30 cellular contexts compared by ENCODE assay signal in the genomic region with DNA sequence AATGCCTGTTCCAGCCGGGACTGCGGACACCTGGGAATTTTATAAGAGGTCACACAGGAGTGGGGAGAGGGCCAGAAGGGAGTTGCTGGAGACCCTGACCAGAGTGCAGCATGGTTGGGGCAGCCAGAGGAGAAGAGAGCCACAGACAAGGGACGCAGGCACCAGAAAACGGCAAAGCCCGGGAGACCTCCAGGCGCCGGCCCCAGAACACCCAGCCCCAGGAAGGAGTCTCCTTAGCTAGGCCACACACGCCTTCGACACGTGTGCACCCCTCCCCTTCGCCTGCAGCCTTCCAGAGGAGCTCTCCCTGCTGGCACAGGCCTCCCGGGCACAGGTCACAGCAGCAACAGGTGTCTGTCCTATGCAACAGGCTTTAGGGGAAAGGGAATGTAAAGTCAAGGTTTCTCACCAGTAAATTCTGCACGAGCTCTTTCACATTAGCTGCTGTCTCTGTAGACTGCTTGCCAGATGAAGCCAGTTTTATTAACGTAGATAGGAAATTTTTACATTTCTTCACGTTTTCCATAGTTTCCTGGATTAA.
"Had no signal": no experiment of that assay in that cellular context is flagged by ENCODE, and none has a peak within 500 bp of the region (broad histone marks: within the 10 kb centered on the region; RNA-seq: fewer than 3 reads in every experiment).

No MANE protein-coding gene starts in this region.

- H2AFZ ChIP-seq: parathyroid adenoma had no signal

- H3K9me3 ChIP-seq: ovary, psoas muscle, spleen, suprapubic skin, testis, tibial artery, transverse colon, upper lobe of right lung, uterus had no signal

- H3K9me3 Mint-ChIP-seq: naive B cell; naive thymus-derived CD8-positive, alpha-beta T cell; natural killer cell treated with Interleukin-12 subunit alpha and Interleukin-12 subunit beta and Interleukin-15 and Interleukin-18, amount 100 ng/mL, for 72 hours; nephron progenitor cell; neural crest cell; stimulated activated memory B cell treated with anti-CD40 and anti-IgM and Interleukin-4, amounts not matched to agents 10 μg/mL and 1 μg/mL and 100 μg/mL, for 72 hours; stimulated activated naive CD8-positive, alpha-beta T cell treated with anti-CD3 and anti-CD28 coated beads, Interleukin-15, amount 100 ng/mL, for 72 hours; type B pancreatic cell had no signal

- H3K4me3 ChIP-seq: ovary, psoas muscle, skin epidermis, smooth muscle cell, spleen, suprapubic skin, testis, tibial artery, transverse colon, upper lobe of right lung, uterus had no signal

- DNase-seq: naive B cell; naive thymus-derived CD8-positive, alpha-beta T cell; nephron progenitor cell; ovary; psoas muscle; right cardiac atrium; spleen; stimulated activated CD4-positive, alpha-beta T cell treated with anti-CD3 and anti-CD28 coated beads, Interleukin-12 subunit alpha, Interleukin-12 subunit beta, amount 100 ng/mL, for 4 hours; stimulated activated CD4-positive, alpha-beta T cell treated with anti-CD3 and anti-CD28 coated beads, Interleukin-1b, Interleukin-23, amount 100 ng/mL, for 48 hours; stimulated activated CD4-positive, alpha-beta T cell treated with anti-CD3 and anti-CD28 coated beads, Interleukin-4, amount 100 ng/mL, for 1 hour; stimulated activated CD4-positive, alpha-beta T cell treated with anti-CD3 and anti-CD28 coated beads, Interleukin-4, amount 100 ng/mL, for 4 hours; stimulated activated CD8-positive, alpha-beta memory T cell treated with anti-CD3 and anti-CD28 coated beads, Interleukin-4, amount 100 ng/mL, for 48 hours; stimulated activated naive CD4-positive, alpha-beta T cell; stimulated activated naive CD8-positive, alpha-beta T cell treated with anti-CD3 and anti-CD28 coated beads, Interleukin-15, amount 100 ng/mL, for 72 hours; stimulated activated naive CD8-positive, alpha-beta T cell treated with anti-CD3 and anti-CD28 coated beads, Interleukin-15, Interleukin-2, amounts not matched to agents 100 U/mL and 50 U/mL, for 24 hours; substantia nigra; tibial artery; transverse colon; upper lobe of right lung; uterus had no signal

- H3K4me2 ChIP-seq: smooth muscle cell had no signal

- H3K4me1 ChIP-seq: parathyroid adenoma, psoas muscle, tibial artery, upper lobe of right lung, uterus had no signal

- H3K27me3 ChIP-seq: ovary, spleen, suprapubic skin, testis, tibial artery, transverse colon, upper lobe of right lung, uterus had no signal

- H3K4me1 Mint-ChIP-seq: nephron progenitor cell, neural crest cell had no signal

- H3K27ac Mint-ChIP-seq: naive B cell; natural killer cell treated with Interleukin-12 subunit alpha and Interleukin-12 subunit beta and Interleukin-15 and Interleukin-18, amount 100 ng/mL, for 72 hours; nephron progenitor cell; progenitor cell of endocrine pancreas; stimulated activated memory B cell treated with anti-CD40 and anti-IgM and Interleukin-4, amounts not matched to agents 10 μg/mL and 1 μg/mL and 100 μg/mL, for 72 hours; type B pancreatic cell had no signal

- H3K27me3 Mint-ChIP-seq: naive B cell; naive thymus-derived CD8-positive, alpha-beta T cell; natural killer cell treated with Interleukin-12 subunit alpha and Interleukin-12 subunit beta and Interleukin-15 and Interleukin-18, amount 100 ng/mL, for 72 hours; progenitor cell of endocrine pancreas; stimulated activated memory B cell treated with anti-CD40 and anti-IgM and Interleukin-4, amounts not matched to agents 10 μg/mL and 1 μg/mL and 100 μg/mL, for 72 hours; stimulated activated naive CD8-positive, alpha-beta T cell treated with anti-CD3 and anti-CD28 coated beads, Interleukin-15, amount 100 ng/mL, for 72 hours; type B pancreatic cell had no signal

- H3K4me3 Mint-ChIP-seq: naive B cell; natural killer cell treated with Interleukin-12 subunit alpha and Interleukin-12 subunit beta and Interleukin-15 and Interleukin-18, amount 100 ng/mL, for 72 hours; nephron progenitor cell; neural crest cell; stimulated activated memory B cell treated with anti-CD40 and anti-IgM and Interleukin-4, amounts not matched to agents 10 μg/mL and 1 μg/mL and 100 μg/mL, for 72 hours; stimulated activated naive CD8-positive, alpha-beta T cell treated with anti-CD3 and anti-CD28 coated beads, Interleukin-15, amount 100 ng/mL, for 72 hours; type B pancreatic cell had no signal

- H3K36me3 ChIP-seq: ovary, uterus had no signal

- H3K27ac ChIP-seq: ovary, parathyroid adenoma, psoas muscle, skin epidermis, spleen, suprapubic skin, testis, tibial artery, transverse colon, upper lobe of right lung, uterus had no signal
